ENCODE assay signal across 8 cellular contexts in genomic region chr5:168290902-168291280, GRCh38. TPM values are rescaled to one million over a fixed set of nuclear protein-coding genes. Genes with fewer than 3 reads are reported as not detected.
DNase-seq lines count a peak whose midpoint lies in the region; ATAC-seq, FAIRE-seq and TF ChIP-seq lines count a peak whose summit lies in the region.

No MANE protein-coding gene starts in this region.

- H3K79me2 ChIP-seq in H1 (ENCODE audit: control insufficient read depth in 1 of 2, insufficient read depth in 2 of 2, low read length in 2 of 2): peaks cover 0 to 25% of the 10 kb centered on the region in 2 experiments; a peak in 2 of 4 replicates
- no peaks in the 10 kb centered on the region for H3K79me2 ChIP-seq in neural cell (replicated peaks; ENCODE audit: insufficient read depth, low read length)

- WGBS in H1 (ENCODE audit: extremely low coverage in 1 of 2, insufficient coverage in 1 of 2, insufficient read length in 1 of 2, insufficient replicate concordance in 2 of 2, low coverage in 1 of 2, low lambda C conversion rate in 2 of 2, missing lambda C conversion rate in 1 of 2), 2 experiments: 3% methylated on average over 5 of the region's 5 CpGs; no CpG with 5 or more reads in 1 of the 2 experiments

- H3K9me2 ChIP-seq in neural cell (ENCODE audit: insufficient read depth, low read length): no peaks in the 10 kb centered on the region

- H3K27ac Mint-ChIP-seq in CD4-positive, alpha-beta T cell: no peak overlapping the region

- TF ChIP-seq RAD21 in H1 (IDR thresholded peaks at IDR 0.05 in 1 of 2, conservative IDR thresholded peaks at IDR 0.05 in 1 of 2; ENCODE audit: low read depth in 2 of 2, low read length in 2 of 2) (no peak), neural cell (conservative IDR thresholded peaks at IDR 0.05) (no peak)

- H3K4me1 ChIP-seq in NT2/D1 (ENCODE audit: insufficient read depth, insufficient read length) (no peaks in the 10 kb centered on the region), H1 (replicated peaks in 1 of 4; ENCODE audit: control insufficient read depth in 3 of 4, insufficient read depth in 4 of 4, low read length in 3 of 4) (peaks cover 11 to 29% (median 19%) of the 10 kb centered on the region in 4 experiments), ascending aorta (no peaks in the 10 kb centered on the region)

- peak overlapping the region; percentile 39 for H3K4ac ChIP-seq in H1 (replicated peaks; ENCODE audit: insufficient read length, low read depth, low read length)

- H4K8ac ChIP-seq in H1 (ENCODE audit: extremely low read depth, insufficient read depth, low read length): no peak overlapping the region

- H3K4me1 Mint-ChIP-seq in CD4-positive, alpha-beta T cell (ENCODE audit: low read depth): peaks cover 19% of the 10 kb centered on the region

- H3K36me3 Mint-ChIP-seq in CD4-positive, alpha-beta T cell (ENCODE audit: low read depth): no peaks in the 10 kb centered on the region

- H2AFZ ChIP-seq in H1 (ENCODE audit: low read length) (peak overlapping the region; percentile 45; the same call in 1 of the 2 replicates), neural cell (ENCODE audit: low read depth, low read length) (no peak overlapping the region)

- H2BK12ac ChIP-seq in H1 (ENCODE audit: low read depth, low read length): no peak overlapping the region

- H3K4me2 ChIP-seq in H1 (ENCODE audit: insufficient read depth in 1 of 2, low read depth in 2 of 2, low read length in 2 of 2) (peak overlapping the region; percentile 80 to 86), neural cell (ENCODE audit: low read length) (no peak overlapping the region)

- DNase-seq in CD4-positive, alpha-beta T cell: no peak
- DNase-seq in NT2/D1 (ENCODE audit: low read depth, low spot score) (no peak), H1 (ENCODE audit: low read depth in 1 of 2, low spot score in 2 of 2) (no peak), ascending aorta (ENCODE audit: low spot score in 2 of 2) (no peak), HUDEP-2 (lab: John Stamatoyannopoulos, UW; ENCODE audit: unreplicated experiment in 76 of 76) (no peak)

- H3K4me3 ChIP-seq in NT2/D1 (ENCODE audit: insufficient read length, low read depth) (peak overlapping the region; percentile 38), H1 (ENCODE audit: extremely low read depth in 1 of 4, insufficient read depth in 2 of 4, low read depth in 3 of 4, low read length in 4 of 4) (peak overlapping the region; percentile 58 to 75 (median 68)), neural cell (ENCODE audit: low read length) (peak overlapping the region; percentile 70), ascending aorta (peak overlapping the region in 1 of 2 donors; percentile 61)

- FAIRE-seq in H1 (lab: Jason Lieb, UNC): no peak

- H2AK5ac ChIP-seq in H1 (ENCODE audit: low read depth, low read length): no peak overlapping the region

- H3K36me3 ChIP-seq in NT2/D1 (ENCODE audit: insufficient read depth, insufficient read length, low read length): peaks cover 9% of the 10 kb centered on the region
- H3K36me3 ChIP-seq in H1 (ENCODE audit: control insufficient read depth in 2 of 4, insufficient read depth in 4 of 4, low read length in 3 of 4): no peaks in the 10 kb centered on the region
- no peaks in the 10 kb centered on the region for H3K36me3 ChIP-seq in neural cell (ENCODE audit: insufficient read depth, low read length)
- no peaks in the 10 kb centered on the region for H3K36me3 ChIP-seq in ascending aorta

- H4K20me1 ChIP-seq in H1 (replicated peaks in 1 of 2; ENCODE audit: control insufficient read depth in 1 of 2, insufficient read depth in 2 of 2, low read length in 2 of 2): peaks cover 2 to 11% of the 10 kb centered on the region in 2 experiments
- H4K20me1 ChIP-seq in neural cell (ENCODE audit: insufficient read depth): no peaks in the 10 kb centered on the region

- peaks cover 3% of the 10 kb centered on the region for H3K9me3 Mint-ChIP-seq in CD4-positive, alpha-beta T cell

- H3K18ac ChIP-seq in H1 (ENCODE audit: extremely low read depth, low read length): peak overlapping the region; percentile 68; the same call in 1 of the 2 replicates

- peak overlapping the region; percentile 65 for H3K9ac ChIP-seq in NT2/D1 (ENCODE audit: insufficient read length, low read depth)
- peak overlapping the region in 2 of 4 experiments; percentile 14 to 61; a peak in 3 of 7 replicates for H3K9ac ChIP-seq in H1 (replicated peaks in 1 of 4; ENCODE audit: extremely low read depth in 1 of 4, low read depth in 3 of 4, low read length in 3 of 4)
- no peak overlapping the region for H3K9ac ChIP-seq in neural cell (ENCODE audit: low read length)

- no peaks in the 10 kb centered on the region for H3K9me3 ChIP-seq in CD4-positive, alpha-beta T cell (ENCODE audit: control insufficient read depth, low read length)
- no peaks in the 10 kb centered on the region for H3K9me3 ChIP-seq in NT2/D1 (ENCODE audit: insufficient read depth, low read length)
- H3K9me3 ChIP-seq in H1 (ENCODE audit: insufficient read depth in 2 of 2, low read depth in 1 of 2, low read length in 1 of 2): no peaks in the 10 kb centered on the region
- no peaks in the 10 kb centered on the region for H3K9me3 ChIP-seq in neural cell (ENCODE audit: low read length)
- no peaks in the 10 kb centered on the region for H3K9me3 ChIP-seq in ascending aorta

- H3K27ac ChIP-seq in CD4-positive, alpha-beta T cell (ENCODE audit: low read depth, low read length): no peak overlapping the region
- H3K27ac ChIP-seq in H1 (ENCODE audit: low read depth, low read length): no peak overlapping the region
- no peak overlapping the region for H3K27ac ChIP-seq in neural cell (ENCODE audit: low read length)
- no peak overlapping the region for H3K27ac ChIP-seq in ascending aorta

- H2BK15ac ChIP-seq in H1 (ENCODE audit: low read length): no peak overlapping the region

- H2BK5ac ChIP-seq in H1 (ENCODE audit: low read depth, low read length): no peak overlapping the region; the same call in 1 of the 2 replicates

- no peaks in the 10 kb centered on the region for H3F3A ChIP-seq in neural cell (ENCODE audit: insufficient read depth, low read length, poor library complexity, severe bottlenecking)

- POLR2A ChIA-PET in CD4-positive, alpha-beta T cell (lab: Charles Lee): no interaction called here
- POLR2A ChIA-PET in H1 (lab: Charles Lee; ENCODE audit: partially characterized antibody): interaction anchor here (1.3 to 2.4 kb wide), 6 partner anchors 9 to 59 kb away, joined by 3 to 9 read pairs (median 3); no protein-coding TSS in a partner anchor

- peaks cover 8% of the 10 kb centered on the region for H3K23me2 ChIP-seq in H1 (ENCODE audit: low read depth, low read length)

- 0 out of 2 replicates have a peak, but pooled peaks cover 4% of the 10 kb centered on the region for H3K79me1 ChIP-seq in H1 (ENCODE audit: low read depth, low read length)

- no peak overlapping the region for H3K14ac ChIP-seq in H1 (ENCODE audit: insufficient read length)

- H3K23ac ChIP-seq in H1 (ENCODE audit: insufficient read length): no peak overlapping the region

- H4K91ac ChIP-seq in H1 (replicated peaks; ENCODE audit: insufficient read length, low read length): no peak overlapping the region

- intact Hi-C loops in CD4-positive, alpha-beta T cell (cut with DNase I, micrococcal nuclease): loop anchor here in 1 of 2 experiments (5.0 kb wide), 1 partner anchor 191 kb away; no protein-coding TSS in a partner anchor
- intact Hi-C loops in ascending aorta (cut with DNase I): no loop called here

- TF ChIP-seq CTCF in CD4-positive, alpha-beta T cell (IDR thresholded peaks at IDR 0.05): no peak
- TF ChIP-seq CTCF in H1 (IDR thresholded peaks at IDR 0.05; ENCODE audit: control extremely low read depth in 1 of 3, insufficient read depth in 1 of 3, low read depth in 1 of 3, low read length in 3 of 3) (no peak), neural cell (IDR thresholded peaks at IDR 0.05; ENCODE audit: poor library complexity, severe bottlenecking) (no peak), ascending aorta (IDR thresholded peaks at IDR 0.05) (no peak)

- TF ChIP-seq EP300 in H1 (IDR thresholded peaks at IDR 0.05; ENCODE audit: borderline replicate concordance in 1 of 2, low read depth in 2 of 2, low read length in 2 of 2): no peak
- no peak for TF ChIP-seq EP300 in neural cell (conservative IDR thresholded peaks at IDR 0.05; ENCODE audit: poor library complexity, severe bottlenecking)

- no peak for ATAC-seq in CD4-positive, alpha-beta T cell (ENCODE audit: poor library complexity)
- ATAC-seq in GM18868 (IDR thresholded peaks at IDR 0.05; ENCODE audit: unreplicated experiment) (no peak), HG03432 (IDR thresholded peaks at IDR 0.05; ENCODE audit: unreplicated experiment) (no peak)

- CTCF ChIA-PET in CD4-positive, alpha-beta T cell (lab: Charles Lee): no interaction called here
- CTCF ChIA-PET in H1 (lab: Charles Lee; ENCODE audit: partially characterized antibody): interaction anchor here (0.7 to 6.6 kb wide), 16 partner anchors 9 to 195 kb away, joined by 3 to 56 read pairs (median 8); no protein-coding TSS in a partner anchor

- peaks cover 30% of the 10 kb centered on the region for H3K27me3 ChIP-seq in CD4-positive, alpha-beta T cell (ENCODE audit: control insufficient read depth, insufficient read depth, low read length)
- H3K27me3 ChIP-seq in NT2/D1 (ENCODE audit: insufficient read depth, insufficient read length) (no peaks in the 10 kb centered on the region), H1 (replicated peaks in 1 of 4; ENCODE audit: control insufficient read depth in 3 of 4, extremely low read depth in 1 of 4, insufficient read depth in 3 of 4, low read length in 3 of 4) (no peaks in the 10 kb centered on the region; a peak in 1 of 7 replicates), neural cell (ENCODE audit: insufficient read depth, low read depth, low read length) (peaks cover 13% of the 10 kb centered on the region), ascending aorta (peaks cover 11% of the 10 kb centered on the region)

- no peak overlapping the region for H3K56ac ChIP-seq in H1 (replicated peaks; ENCODE audit: insufficient read length, low read depth, low read length)

- H3K27me3 Mint-ChIP-seq in CD4-positive, alpha-beta T cell: peaks cover 67% of the 10 kb centered on the region

- H4K5ac ChIP-seq in H1 (ENCODE audit: insufficient read length, low read depth, low read length): no peak overlapping the region

- no peak overlapping the region for H2BK120ac ChIP-seq in H1 (replicated peaks; ENCODE audit: low read depth, low read length)

- H2BK20ac ChIP-seq in H1 (ENCODE audit: low read length): no peak overlapping the region; the same call in 1 of the 2 replicates

- peak overlapping the region; percentile 76 for H3K4me3 Mint-ChIP-seq in CD4-positive, alpha-beta T cell

- TF ChIP-seq POLR2A in H1 (IDR thresholded peaks at IDR 0.05; ENCODE audit: control extremely low read depth in 1 of 2, low read depth in 2 of 2, low read length in 2 of 2): no peak

RNA-seq across cellular contexts. Expression of gene WWC1, which starts 0.6 kb away (rescaled TPM):
- 1 to 10 TPM; 1.0 to 1.3 TPM for total RNA-seq in CD4-positive, alpha-beta T cell
- total RNA-seq in H1 (2021; fragmentation: NEBNext Ultra II Directional; extraction: Animal tissue kit (Norgen Biotek cat#: 25700)): 41.1 and 42.7 TPM in 2 replicates
- polyA plus RNA-seq in H1 (2011; rRNA removed): 16.4 and 19.5 TPM in 2 replicates
- 25.6 TPM for polyA plus RNA-seq in H1 (2011; cell fraction: cytosol; rRNA removed)
- polyA plus RNA-seq in H1 (2011; cell fraction: nucleus; rRNA removed): 23.1 TPM
- 33.1 to 40.9 TPM (median 34.7 TPM) in 4 replicates for polyA plus RNA-seq in H1 (2012, experiment 1 of 2)
- 18.3 TPM for polyA plus RNA-seq in H1 (2012, experiment 2 of 2)
- polyA plus RNA-seq in H1 (2013, experiment 1 of 2): 18.6 TPM
- 18.5 TPM for polyA plus RNA-seq in H1 (2013, experiment 2 of 2)
- 39.0 and 39.2 TPM in 2 replicates for polyA minus RNA-seq in H1 (2011; rRNA and poly(A)+ RNA removed)
- polyA minus RNA-seq in H1 (2011; cell fraction: cytosol; rRNA and poly(A)+ RNA removed): 24.8 TPM
- 24.5 TPM for polyA minus RNA-seq in H1 (2011; cell fraction: nucleus; rRNA and poly(A)+ RNA removed)
- 0.97 and 1.6 TPM in 2 replicates for polyA plus RNA-seq in neural cell
- 1.7 and 2.4 TPM in 2 replicates for polyA minus RNA-seq in neural cell
- total RNA-seq in ascending aorta: not detected

Comparison
In these comparisons a context has a peak if more than half of its experiments do, and no peak if none do; other contexts are left out.
1. RNA of gene WWC1, which starts 0.6 kb away (total RNA-seq): 41.1 to 42.7 TPM in H1; 1.0 to 1.3 TPM in CD4-positive, alpha-beta T cell and not detected in ascending aorta (single experiment); every median in the first group is over 10 times any median in the second.